ENCODE assay signal across 16 cellular contexts in the genomic region with DNA sequence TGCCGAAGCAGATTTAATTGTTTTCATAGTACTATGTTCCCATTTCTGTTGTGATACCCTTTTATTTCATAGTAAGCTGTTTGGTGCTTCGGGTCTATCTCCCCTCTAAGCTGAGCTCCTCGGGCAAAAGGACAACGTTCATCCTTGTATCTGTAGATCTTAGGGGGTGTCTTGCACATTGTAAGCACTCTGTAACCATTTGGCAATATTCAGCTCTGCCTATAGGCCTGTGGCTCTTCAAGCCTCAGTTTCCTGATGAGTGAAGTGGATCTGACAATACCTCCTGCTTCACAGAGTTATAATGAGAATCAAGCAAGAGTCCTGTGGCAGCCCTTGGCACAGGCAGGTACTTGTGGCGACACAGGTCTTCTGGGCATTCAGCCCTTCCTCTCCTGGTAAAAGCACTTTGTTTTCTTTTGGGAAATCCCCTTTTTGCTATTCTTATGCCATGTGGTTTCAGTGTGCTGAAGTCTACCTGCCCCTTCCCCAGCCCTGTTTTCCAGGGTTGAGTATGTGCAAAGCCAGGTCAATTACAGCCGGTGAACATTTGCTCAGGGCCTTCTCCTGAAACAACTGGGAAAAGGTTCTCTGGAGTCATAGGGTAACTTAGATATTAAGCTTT. TPM values are rescaled to one million over a fixed set of nuclear protein-coding genes. Genes with fewer than 3 reads are reported as not detected.
DNase-seq lines count a peak whose midpoint lies in the region; ATAC-seq and TF ChIP-seq lines count a peak whose summit lies in the region.
"Had no signal": no experiment of that assay in that cellular context is flagged by ENCODE, and none has a peak within 500 bp of the region (broad histone marks: within the 10 kb centered on the region; RNA-seq: fewer than 3 reads in every experiment).

No MANE protein-coding gene starts in this region.

- CTCF ChIA-PET in Calu3 (lab: Charles Lee), result interaction anchor here (2.7 kb wide), 1 partner anchor 228 kb away, joined by 9 read pairs; no protein-coding TSS in a partner anchor

- no peak overlapping the region for H3K27ac Mint-ChIP-seq in Calu3 (ENCODE audit: unreplicated experiment)
- H3K27ac Mint-ChIP-seq: activated T-cell treated with anti-CD3 and anti-CD28 coated beads, Interleukin-2, amount 50 U/mL, for 72 hours had no signal

- BruUV-seq in Calu3 (replicated peaks; lab: Mats Ljungman, UMichigan), result no TSS peak

- no peaks in the 10 kb centered on the region for H3K27me3 Mint-ChIP-seq in Calu3 (ENCODE audit: unreplicated experiment)

- no peaks in the 10 kb centered on the region for H3K9me3 Mint-ChIP-seq in Calu3 (ENCODE audit: low read depth, unreplicated experiment)
- H3K9me3 Mint-ChIP-seq: activated T-cell treated with anti-CD3 and anti-CD28 coated beads, Interleukin-2, amount 50 U/mL, for 72 hours had no signal

- no peak overlapping the region for H3K4me3 Mint-ChIP-seq in Calu3 (ENCODE audit: low read depth, unreplicated experiment)
- H3K4me3 Mint-ChIP-seq: activated T-cell treated with anti-CD3 and anti-CD28 coated beads, Interleukin-2, amount 50 U/mL, for 72 hours had no signal

- intact Hi-C loops in Calu3 (cut with micrococcal nuclease; ENCODE audit: unreplicated experiment), result loop anchor here (5.0 to 10.0 kb wide), 2 partner anchors 135 to 212 kb away; no protein-coding TSS in a partner anchor

- ATAC-seq in GM19043 (IDR thresholded peaks at IDR 0.05; ENCODE audit: low read depth, unreplicated experiment) (peak; percentile 44), HG02798 (IDR thresholded peaks at IDR 0.05; ENCODE audit: poor library complexity, unreplicated experiment) (peak; percentile 47)
- ATAC-seq: activated CD4-positive, CD25-positive, alpha-beta regulatory T cell treated with anti-CD3 and anti-CD28 coated beads, Interleukin-2, amount 50 U/mL, for 24 hours had no signal

- peaks cover 16% of the 10 kb centered on the region for H3K4me1 Mint-ChIP-seq in Calu3 (ENCODE audit: low read depth, unreplicated experiment)

- TF ChIP-seq CTCF in Calu3 (IDR thresholded peaks at IDR 0.05; ENCODE audit: unreplicated experiment), result no peak

- no peaks in the 10 kb centered on the region for H3K36me3 Mint-ChIP-seq in Calu3 (ENCODE audit: insufficient read depth, unreplicated experiment)

- DNase-seq in Calu3, result peak; percentile 12
- peak; percentile 28 for DNase-seq in NCI-H226
- DNase-seq in DMS 273 treated with DMSO at 0.1 percent for 48 hours (lab: John Stamatoyannopoulos, UW), result no peak
- DNase-seq in SHP77 (lab: John Stamatoyannopoulos, UW), result no peak
- DNase-seq in NCI-H1436 (lab: John Stamatoyannopoulos, UW), result no peak
- no peak for DNase-seq in NCI-H345 (lab: John Stamatoyannopoulos, UW)
- DNase-seq: activated T-cell treated with anti-CD3 and anti-CD28 coated beads, Interleukin-2, amount 50 U/mL, for 72 hours; islet precursor cell; KBM-7; NCI-H2029; retina; stimulated activated CD4-positive, alpha-beta T cell treated with anti-CD3 and anti-CD28 coated beads, Interleukin-2, amount 100 ng/mL, for 48 hours; stimulated activated naive CD4-positive, alpha-beta T cell treated with Interleukin-2 at 50 U/mL for 16 hours had no signal

RNA-seq across cellular contexts. Expression of gene EXO1, which starts 8.5 kb away (rescaled TPM):
- total RNA-seq in Calu3 (2022), result 19.9 and 36.3 TPM in 2 replicates

Comparison
In these comparisons a context has a peak if more than half of its experiments do, and no peak if none do; other contexts are left out.
1. DNase-seq: peak in Calu3 (single experiment) and NCI-H226 (single experiment); none in DMS 273 treated with DMSO at 0.1 percent for 48 hours (single experiment), SHP77 (0 of 2), NCI-H1436 (single experiment) and NCI-H345 (single experiment).